15 cellular contexts compared by ENCODE assay signal in the genomic region with DNA sequence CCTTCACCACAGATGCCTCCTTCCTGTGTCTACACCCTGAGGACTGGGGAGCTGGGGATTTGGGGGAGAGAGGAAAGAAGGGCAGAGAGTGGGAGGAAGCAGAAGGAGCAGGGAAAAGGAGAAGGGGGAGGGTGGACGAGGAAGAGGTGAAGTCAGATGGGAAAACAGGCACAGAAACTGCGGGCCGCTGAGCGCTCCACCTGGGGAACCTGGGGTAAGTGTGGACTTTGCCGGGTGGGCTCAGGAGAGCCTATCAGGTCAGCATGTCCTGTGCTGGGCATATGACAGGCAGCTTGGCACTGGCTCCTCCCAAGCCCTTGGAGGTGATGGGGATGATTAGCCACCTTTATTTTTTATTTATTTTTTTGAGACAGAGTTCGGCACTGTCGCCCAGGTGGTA.
A peak's percentile ranks its signal among the peaks of the same experiment; 100 is the strongest.
DNase-seq lines count a peak whose midpoint lies in the region; ATAC-seq and TF ChIP-seq lines count a peak whose summit lies in the region.
"Had no signal": no experiment of that assay in that cellular context is flagged by ENCODE, and none has a peak within 500 bp of the region (broad histone marks: within the 10 kb centered on the region; RNA-seq: fewer than 3 reads in every experiment).

No MANE protein-coding gene starts in this region.

- H3K36me3 ChIP-seq in RWPE2 (ENCODE audit: low read depth) = no peaks in the 10 kb centered on the region
- no peaks in the 10 kb centered on the region for H3K36me3 ChIP-seq in testis (ENCODE audit: low read depth, missing control alignments)

- intact Hi-C loops in testis (cut with DNase I; ENCODE audit: low total_unique reads) = no loop called here

- TF ChIP-seq POLR2A in testis (IDR thresholded peaks at IDR 0.05) = no peak

- H3K4me3 Mint-ChIP-seq in mesothelial cell of epicardium (no peak overlapping the region), endothelial cell (ENCODE audit: unreplicated experiment) (no peak overlapping the region)
- H3K4me3 Mint-ChIP-seq: CD4-positive, CD25-positive, alpha-beta regulatory T cell; T-helper 17 cell had no signal

- H3K4me3 ChIP-seq in RWPE2 (ENCODE audit: severe bottlenecking) (no peak overlapping the region), coronary artery (no peak overlapping the region), testis (no peak overlapping the region)
- H3K4me3 ChIP-seq: body of pancreas had no signal

- 85 to 86% methylated on average over 7 of the region's 7 CpGs for WGBS in testis, 2 donors

- H3K27me3 ChIP-seq in RWPE2 (ENCODE audit: insufficient read depth, poor library complexity, severe bottlenecking) (no peaks in the 10 kb centered on the region), testis (no peaks in the 10 kb centered on the region)
- H3K27me3 ChIP-seq: body of pancreas had no signal

- H3K9me3 Mint-ChIP-seq in mesothelial cell of epicardium = no peaks in the 10 kb centered on the region
- H3K9me3 Mint-ChIP-seq in endothelial cell (ENCODE audit: unreplicated experiment) = no peaks in the 10 kb centered on the region
- H3K9me3 Mint-ChIP-seq: CD4-positive, CD25-positive, alpha-beta regulatory T cell had no signal

- H3K9me3 ChIP-seq in RWPE2 (ENCODE audit: severe bottlenecking) = no peaks in the 10 kb centered on the region
- H3K9me3 ChIP-seq in testis = no peaks in the 10 kb centered on the region
- H3K9me3 ChIP-seq: body of pancreas had no signal

- H3K27ac ChIP-seq in RWPE2 (ENCODE audit: poor library complexity, severe bottlenecking) (peak overlapping the region; percentile 91), coronary artery (peak overlapping the region in 1 of 2 donors; percentile 47), testis (peak overlapping the region; percentile 77 to 82)

- H3K36me3 Mint-ChIP-seq in mesothelial cell of epicardium (no peaks in the 10 kb centered on the region), endothelial cell (ENCODE audit: low read depth, unreplicated experiment) (peaks cover 10% of the 10 kb centered on the region)
- H3K36me3 Mint-ChIP-seq: CD4-positive, CD25-positive, alpha-beta regulatory T cell had no signal

- H3K27me3 Mint-ChIP-seq in mesothelial cell of epicardium (ENCODE audit: low read depth) (no peaks in the 10 kb centered on the region), endothelial cell (ENCODE audit: unreplicated experiment) (no peaks in the 10 kb centered on the region)

- H3K27ac Mint-ChIP-seq in mesothelial cell of epicardium (peak overlapping the region; percentile 57), endothelial cell (ENCODE audit: unreplicated experiment) (no peak overlapping the region)
- H3K27ac Mint-ChIP-seq: CD4-positive, CD25-positive, alpha-beta regulatory T cell; T-helper 17 cell had no signal

- TF ChIP-seq CTCF in RWPE2 (IDR thresholded peaks at IDR 0.05; ENCODE audit: poor library complexity, severe bottlenecking) = no peak
- no peak for TF ChIP-seq CTCF in coronary artery (IDR thresholded peaks at IDR 0.05)
- no peak for TF ChIP-seq CTCF in mesothelial cell of epicardium (IDR thresholded peaks at IDR 0.05; ENCODE audit: unreplicated experiment)
- no peak for TF ChIP-seq CTCF in testis (IDR thresholded peaks at IDR 0.05)
- no peak for TF ChIP-seq CTCF in endothelial cell (IDR thresholded peaks at IDR 0.05; ENCODE audit: unreplicated experiment)

- H3K4me1 ChIP-seq in RWPE2 (ENCODE audit: insufficient read depth, poor library complexity, severe bottlenecking) (peaks cover 36% of the 10 kb centered on the region), testis (peaks cover 36% of the 10 kb centered on the region)
- H3K4me1 ChIP-seq: body of pancreas had no signal

- DNase-seq in RWPE2 (ENCODE audit: low spot score) (peak; percentile 65), coronary artery (ENCODE audit: low spot score) (peak; percentile 35), mesothelial cell of epicardium (ENCODE audit: low spot score in 2 of 2, unreplicated experiment in 2 of 2) (no peak), testis (no peak), endothelial cell (ENCODE audit: low spot score) (no peak)
- DNase-seq: activated gamma-delta T cell treated with Interleukin-2 at 50 U/mL for 16 hours; body of pancreas; CD4-positive, CD25-positive, alpha-beta regulatory T cell; effector memory CD4-positive, alpha-beta T cell; NCI-H446; SIG-M5; stimulated activated naive CD4-positive, alpha-beta T cell; T-helper 17 cell had no signal

- ATAC-seq in RWPE2 (ENCODE audit: low read depth) (peak; percentile 13), HG03159 (IDR thresholded peaks at IDR 0.05; ENCODE audit: unreplicated experiment) (no peak), GM19397 (IDR thresholded peaks at IDR 0.05; ENCODE audit: unreplicated experiment) (no peak)
- ATAC-seq: body of pancreas, T-helper 17 cell had no signal

- H3K4me1 Mint-ChIP-seq in mesothelial cell of epicardium = peaks cover 26% of the 10 kb centered on the region
- H3K4me1 Mint-ChIP-seq in endothelial cell (ENCODE audit: unreplicated experiment) = peaks cover 36% of the 10 kb centered on the region
- H3K4me1 Mint-ChIP-seq: CD4-positive, CD25-positive, alpha-beta regulatory T cell had no signal

Comparison
In these comparisons a context has a peak if more than half of its experiments do, and no peak if none do; other contexts are left out.
1. DNase-seq: peak in RWPE2 (single experiment) and coronary artery (single experiment); none in mesothelial cell of epicardium (0 of 2), testis (single experiment) and endothelial cell (single experiment).